33 cellular contexts compared by ENCODE assay signal in genomic region chr20:40715491-40715890, GRCh38.
"Had no signal": no experiment of that assay in that cellular context is flagged by ENCODE, and none has a peak within 500 bp of the region (broad histone marks: within the 10 kb centered on the region; RNA-seq: fewer than 3 reads in every experiment).

No MANE protein-coding gene starts in this region.

- H3K4me1 Mint-ChIP-seq: naive B cell; naive thymus-derived CD8-positive, alpha-beta T cell; neural crest cell; stimulated activated memory B cell treated with anti-CD40 and anti-IgM and Interleukin-4, amounts not matched to agents 10 μg/mL and 1 μg/mL and 100 μg/mL, for 72 hours; stimulated activated naive CD8-positive, alpha-beta T cell treated with anti-CD3 and anti-CD28 coated beads, Interleukin-15, amount 100 ng/mL, for 72 hours had no signal

- H3K9me3 ChIP-seq: neutrophil, pancreas, psoas muscle, spleen, suprapubic skin, thoracic aorta, thyroid gland, tibial nerve, upper lobe of right lung, uterus had no signal

- ATAC-seq: naive thymus-derived CD8-positive, alpha-beta T cell; pancreas; psoas muscle; right cardiac atrium; sciatic nerve; stimulated activated memory B cell treated with anti-CD40 and anti-IgM and Interleukin-4, amounts not matched to agents 10 μg/mL and 1 μg/mL and 100 μg/mL, for 72 hours; stimulated activated naive CD8-positive, alpha-beta T cell treated with anti-CD3 and anti-CD28 coated beads, Interleukin-15, amount 100 ng/mL, for 72 hours; stimulated activated naive CD8-positive, alpha-beta T cell treated with anti-CD3 and anti-CD28 coated beads, Interleukin-15, Interleukin-2, amounts not matched to agents 100 U/mL and 50 U/mL, for 24 hours had no signal

- H3K4me3 ChIP-seq: pancreas, psoas muscle, skin epidermis, smooth muscle cell, spleen, suprapubic skin, thoracic aorta, thyroid gland, tibial nerve, upper lobe of right lung, uterus had no signal

- H3K4me3 Mint-ChIP-seq: naive B cell; naive thymus-derived CD8-positive, alpha-beta T cell; natural killer cell treated with Interleukin-12 subunit alpha and Interleukin-12 subunit beta and Interleukin-15 and Interleukin-18, amount 100 ng/mL, for 72 hours; nephron progenitor cell; neural crest cell; stimulated activated memory B cell treated with anti-CD40 and anti-IgM and Interleukin-4, amounts not matched to agents 10 μg/mL and 1 μg/mL and 100 μg/mL, for 72 hours; stimulated activated naive CD8-positive, alpha-beta T cell treated with anti-CD3 and anti-CD28 coated beads, Interleukin-15, amount 100 ng/mL, for 72 hours; type B pancreatic cell had no signal

- H3K36me3 ChIP-seq: neutrophil, pancreas, spleen, suprapubic skin, thoracic aorta, thyroid gland, tibial nerve, upper lobe of right lung, uterus had no signal

- H3K4me2 ChIP-seq: smooth muscle cell had no signal

- H3K27me3 Mint-ChIP-seq: stimulated activated naive CD8-positive, alpha-beta T cell treated with anti-CD3 and anti-CD28 coated beads, Interleukin-15, amount 100 ng/mL, for 72 hours had no signal

- H3K36me3 Mint-ChIP-seq: naive B cell; naive thymus-derived CD8-positive, alpha-beta T cell; natural killer cell treated with Interleukin-12 subunit alpha and Interleukin-12 subunit beta and Interleukin-15 and Interleukin-18, amount 100 ng/mL, for 72 hours; stimulated activated memory B cell treated with anti-CD40 and anti-IgM and Interleukin-4, amounts not matched to agents 10 μg/mL and 1 μg/mL and 100 μg/mL, for 72 hours; type B pancreatic cell had no signal

- H3K27me3 ChIP-seq: suprapubic skin, thyroid gland, uterus had no signal

- FAIRE-seq: pancreas had no signal

- H3K27ac Mint-ChIP-seq: naive B cell; naive thymus-derived CD8-positive, alpha-beta T cell; natural killer cell treated with Interleukin-12 subunit alpha and Interleukin-12 subunit beta and Interleukin-15 and Interleukin-18, amount 100 ng/mL, for 72 hours; nephron progenitor cell; progenitor cell of endocrine pancreas; stimulated activated memory B cell treated with anti-CD40 and anti-IgM and Interleukin-4, amounts not matched to agents 10 μg/mL and 1 μg/mL and 100 μg/mL, for 72 hours; type B pancreatic cell had no signal

- H3K9me3 Mint-ChIP-seq: naive B cell; naive thymus-derived CD8-positive, alpha-beta T cell; natural killer cell treated with Interleukin-12 subunit alpha and Interleukin-12 subunit beta and Interleukin-15 and Interleukin-18, amount 100 ng/mL, for 72 hours; nephron progenitor cell; neural crest cell; stimulated activated memory B cell treated with anti-CD40 and anti-IgM and Interleukin-4, amounts not matched to agents 10 μg/mL and 1 μg/mL and 100 μg/mL, for 72 hours; stimulated activated naive CD8-positive, alpha-beta T cell treated with anti-CD3 and anti-CD28 coated beads, Interleukin-15, amount 100 ng/mL, for 72 hours; type B pancreatic cell had no signal

- DNase-seq: naive B cell; naive thymus-derived CD8-positive, alpha-beta T cell; nephron progenitor cell; nucleus accumbens; pancreas; posterior cingulate gyrus; psoas muscle; right cardiac atrium; spleen; stimulated activated CD4-positive, alpha-beta T cell treated with anti-CD3 and anti-CD28 coated beads, Interleukin-12 subunit alpha, Interleukin-12 subunit beta, amount 100 ng/mL, for 4 hours; stimulated activated CD4-positive, alpha-beta T cell treated with anti-CD3 and anti-CD28 coated beads, Interleukin-1b, Interleukin-23, amount 100 ng/mL, for 48 hours; stimulated activated CD4-positive, alpha-beta T cell treated with anti-CD3 and anti-CD28 coated beads, Interleukin-4, amount 100 ng/mL, for 1 hour; stimulated activated CD4-positive, alpha-beta T cell treated with anti-CD3 and anti-CD28 coated beads, Interleukin-4, amount 100 ng/mL, for 4 hours; stimulated activated CD8-positive, alpha-beta memory T cell treated with anti-CD3 and anti-CD28 coated beads, Interleukin-4, amount 100 ng/mL, for 48 hours; stimulated activated naive CD4-positive, alpha-beta T cell; stimulated activated naive CD8-positive, alpha-beta T cell treated with anti-CD3 and anti-CD28 coated beads, Interleukin-15, amount 100 ng/mL, for 72 hours; stimulated activated naive CD8-positive, alpha-beta T cell treated with anti-CD3 and anti-CD28 coated beads, Interleukin-15, Interleukin-2, amounts not matched to agents 100 U/mL and 50 U/mL, for 24 hours; substantia nigra; thyroid gland; upper lobe of right lung; uterus had no signal

- H3K27ac ChIP-seq: neutrophil, pancreas, psoas muscle, skin epidermis, spleen, suprapubic skin, thoracic aorta, thyroid gland, tibial nerve, upper lobe of right lung, uterus had no signal

- H3K4me1 ChIP-seq: pancreas, psoas muscle, suprapubic skin, thyroid gland, tibial nerve, upper lobe of right lung, uterus had no signal
